15 cellular contexts compared by ENCODE assay signal in genomic region chr9:110583237-110583636, GRCh38. TPM values are rescaled to one million over a fixed set of nuclear protein-coding genes. Genes with fewer than 3 reads are reported as not detected.
DNase-seq lines count a peak whose midpoint lies in the region; ATAC-seq and TF ChIP-seq lines count a peak whose summit lies in the region.
"Had no signal": no experiment of that assay in that cellular context is flagged by ENCODE, and none has a peak within 500 bp of the region (broad histone marks: within the 10 kb centered on the region; RNA-seq: fewer than 3 reads in every experiment).

No MANE protein-coding gene starts in this region.

- H3K27me3 ChIP-seq in mammary epithelial cell (ENCODE audit: insufficient read depth, low read length) (no peaks in the 10 kb centered on the region), GM23338 (ENCODE audit: insufficient read depth) (peaks cover 40% of the 10 kb centered on the region)

- H3K9ac ChIP-seq in mammary epithelial cell (ENCODE audit: insufficient read depth, low read length): no peak overlapping the region

- H3K4me2 ChIP-seq in mammary epithelial cell (ENCODE audit: insufficient read depth, low read depth, low read length): no peak overlapping the region
- H3K4me2 ChIP-seq in GM23338: no peak overlapping the region

- CTCF ChIA-PET in mammary epithelial cell (lab: Charles Lee; ENCODE audit: low non-redundant PET): no interaction called here

- H3K79me2 ChIP-seq in mammary epithelial cell (ENCODE audit: insufficient read depth, low read length): no peaks in the 10 kb centered on the region
- no peaks in the 10 kb centered on the region for H3K79me2 ChIP-seq in GM23338 (replicated peaks; ENCODE audit: insufficient read depth)

- intact Hi-C loops in mammary epithelial cell (cut with micrococcal nuclease): loop anchor here (1.0 to 5.0 kb wide), 3 partner anchors 131 to 326 kb away; partner anchors contain the start of gene TXN

- H3K4me3 ChIP-seq in mammary epithelial cell (replicated peaks in 1 of 3; ENCODE audit: insufficient read depth in 1 of 3, low read depth in 2 of 3, low read length in 3 of 3): no peak overlapping the region
- H3K4me3 ChIP-seq in GM23338: no peak overlapping the region
- H3K4me3 ChIP-seq: right atrium auricular region, suprapubic skin had no signal

- dilution Hi-C loops in mammary epithelial cell (cut with HindIII; ENCODE audit: low sequenced_read_pairs): no loop called here

- H3K27ac ChIP-seq in mammary epithelial cell (ENCODE audit: insufficient read depth, low read depth, low read length) (no peak overlapping the region), GM23338 (ENCODE audit: low read depth) (no peak overlapping the region)
- H3K27ac ChIP-seq: right atrium auricular region, suprapubic skin had no signal

- H3K4me1 Mint-ChIP-seq in osteocyte (ENCODE audit: unreplicated experiment) (peaks cover 14% of the 10 kb centered on the region), GM23338 (peaks cover 26% of the 10 kb centered on the region; the same call in 2 of the 3 replicates)

- H3K27me3 Mint-ChIP-seq in osteocyte (ENCODE audit: unreplicated experiment) (peaks cover 39% of the 10 kb centered on the region), GM23338 (ENCODE audit: insufficient read depth, low read depth, poor library complexity) (peaks cover 32% of the 10 kb centered on the region)

- H3K4me1 ChIP-seq in mammary epithelial cell (ENCODE audit: insufficient read depth, low read length) (peaks cover 19% of the 10 kb centered on the region), GM23338 (ENCODE audit: insufficient read depth) (peaks cover 33% of the 10 kb centered on the region)
- H3K4me1 ChIP-seq: right atrium auricular region had no signal

- no peaks in the 10 kb centered on the region for H3K9me3 ChIP-seq in mammary epithelial cell (replicated peaks; ENCODE audit: insufficient read depth, low read length)
- H3K9me3 ChIP-seq: right atrium auricular region had no signal

- no peaks in the 10 kb centered on the region for H3K9me2 ChIP-seq in GM23338 (ENCODE audit: insufficient read depth)

- no peaks in the 10 kb centered on the region for H4K20me1 ChIP-seq in mammary epithelial cell (ENCODE audit: insufficient read depth, low read length)
- H4K20me1 ChIP-seq in GM23338 (replicated peaks; ENCODE audit: insufficient read depth): no peaks in the 10 kb centered on the region

- H3K36me3 Mint-ChIP-seq in osteocyte (ENCODE audit: unreplicated experiment): peaks cover 4% of the 10 kb centered on the region
- peaks cover 2% of the 10 kb centered on the region; the same call in 1 of the 3 replicates for H3K36me3 Mint-ChIP-seq in GM23338 (ENCODE audit: low read depth)

- DNase-seq in DMS53 (lab: John Stamatoyannopoulos, UW) (peak; percentile 20), DMS53 treated with DMSO at 0.1 percent for 48 hours (lab: John Stamatoyannopoulos, UW; ENCODE audit: unreplicated experiment) (no peak), M059J (ENCODE audit: low read depth) (peak; percentile 59), mammary epithelial cell (peak; percentile 48), osteocyte (ENCODE audit: extremely low spot score, unreplicated experiment) (no peak), GM23338 (ENCODE audit: low spot score) (no peak)
- DNase-seq: ACHN; activated CD8-positive, alpha-beta memory T cell treated with anti-CD3 and anti-CD28 coated beads, Interleukin-2, amount 50 U/mL, for 48 hours; GF-D8; NCI-H1930 had no signal

- H3K36me3 ChIP-seq in mammary epithelial cell (ENCODE audit: insufficient read depth, low read length) (no peaks in the 10 kb centered on the region), GM23338 (ENCODE audit: insufficient read depth) (no peaks in the 10 kb centered on the region)
- H3K36me3 ChIP-seq: right atrium auricular region, suprapubic skin had no signal

- H3K27ac Mint-ChIP-seq in osteocyte (ENCODE audit: unreplicated experiment) (no peak overlapping the region), GM23338 (no peak overlapping the region)

- WGBS in mammary epithelial cell (ENCODE audit: low coverage, missing lambda C conversion rate): 50% methylated on average over 4 of the region's 4 CpGs

- H2AFZ ChIP-seq in mammary epithelial cell (ENCODE audit: low read depth, low read length) (no peak overlapping the region), GM23338 (no peak overlapping the region)

- TF ChIP-seq CTCF in mammary epithelial cell (conservative IDR thresholded peaks at IDR 0.05 in 1 of 2, IDR thresholded peaks at IDR 0.05 in 1 of 2; ENCODE audit: extremely low read depth in 1 of 2, insufficient read depth in 1 of 2, low read depth in 1 of 2, low read length in 2 of 2) (peak in 1 of 2 donors; percentile 41), osteocyte (IDR thresholded peaks at IDR 0.05) (peak; percentile 32), GM23338 (conservative IDR thresholded peaks at IDR 0.05; ENCODE audit: low read depth in 2 of 2) (peak in 1 of 2 experiments; percentile 34; a peak in 2 of 4 replicates)

- in situ Hi-C loops in mammary epithelial cell (cut with MboI; ENCODE audit: low sequenced_read_pairs in 2 of 2): no loop called here

- H3K4me3 Mint-ChIP-seq in osteocyte (ENCODE audit: unreplicated experiment) (no peak overlapping the region), GM23338 (no peak overlapping the region)

- no peaks in the 10 kb centered on the region for H3F3A ChIP-seq in GM23338 (replicated peaks; ENCODE audit: low read depth)

- BruUV-seq in mammary epithelial cell (replicated peaks; lab: Mats Ljungman, UMichigan): no TSS peak

- H3K9me3 Mint-ChIP-seq in osteocyte (ENCODE audit: unreplicated experiment) (peaks cover 21% of the 10 kb centered on the region), GM23338 (peaks cover 9% of the 10 kb centered on the region; the same call in 2 of the 3 replicates)

- ATAC-seq in GM23338 (no peak), GM18873 (IDR thresholded peaks at IDR 0.05; ENCODE audit: low FRiP score, unreplicated experiment) (no peak), GM19455 (IDR thresholded peaks at IDR 0.05; ENCODE audit: unreplicated experiment) (no peak)
- ATAC-seq: Panc1 had no signal

TF ChIP-seq in GM23338, 12 proteins besides CTCF, POLR2A, EP300 and RAD21 (continues in another document):
- no peak for TF ChIP-seq EZH2phosphoT487 (IDR thresholded peaks at IDR 0.05; ENCODE audit: unreplicated experiment)
- no peak for TF ChIP-seq EZH2 (IDR thresholded peaks at IDR 0.05; ENCODE audit: low read depth, unreplicated experiment)

RNA-seq across cellular contexts. Expression of gene SVEP1, which starts 3.7 kb away (rescaled TPM):
- total RNA-seq in M059J (2014; rRNA removed; shearing (Covaris generic)): 1.2 and 1.5 TPM in 2 replicates
- total RNA-seq in mammary epithelial cell (10 to 100 TPM in 1 of 2 donors, 1 to 10 TPM in 1; 4.5 to 29.8 TPM), osteocyte (2.8 and 3.1 TPM in 2 replicates)
- polyA plus RNA-seq in mammary epithelial cell (1.2 TPM), GM23338 (2016; fragmentation: Nextera tagmentation; extraction: Ambion mirVana) (0.17 and 0.18 TPM in 2 replicates)
- polyA minus RNA-seq in mammary epithelial cell: 8.5 TPM
- 0.50 and 0.63 TPM in 2 replicates for total RNA-seq in GM23338 (2014; rRNA removed; shearing (Covaris generic))

Comparison
In these comparisons a context has a peak if more than half of its experiments do, and no peak if none do; other contexts are left out.
1. DNase-seq: peak in DMS53 (single experiment), M059J (single experiment) and mammary epithelial cell (single experiment); none in DMS53 treated with DMSO at 0.1 percent for 48 hours (single experiment), osteocyte (single experiment) and GM23338 (single experiment).